12 cellular contexts compared by ENCODE assay signal in the genomic region with DNA sequence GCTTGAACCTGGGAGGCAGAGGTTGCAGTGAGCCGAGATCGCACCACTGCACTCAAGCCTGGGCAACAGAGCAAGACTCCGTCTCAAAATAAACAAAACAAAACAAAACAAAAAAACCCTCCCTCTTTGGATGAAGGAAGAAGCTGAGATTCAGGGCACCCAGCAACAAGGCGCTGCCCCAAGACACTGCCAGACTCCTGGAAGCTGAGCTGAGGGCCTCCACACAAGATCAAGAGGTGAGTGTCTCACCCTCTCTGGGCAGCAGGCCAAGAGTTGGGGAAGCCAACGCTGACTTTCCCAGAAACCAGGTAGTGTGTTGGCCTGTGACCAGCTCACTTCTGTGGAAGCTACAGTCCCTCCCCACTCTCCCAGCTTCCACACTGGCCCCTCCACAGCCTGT. TPM values are rescaled to one million over a fixed set of nuclear protein-coding genes. Genes with fewer than 3 reads are reported as not detected.
DNase-seq lines count a peak whose midpoint lies in the region; ATAC-seq, FAIRE-seq and TF ChIP-seq lines count a peak whose summit lies in the region.
"Had no signal": no experiment of that assay in that cellular context is flagged by ENCODE, and none has a peak within 500 bp of the region (broad histone marks: within the 10 kb centered on the region; RNA-seq: fewer than 3 reads in every experiment).

No MANE protein-coding gene starts in this region.

- no peak for TF ChIP-seq POLR2A in heart left ventricle (IDR thresholded peaks at IDR 0.05)

- H3K4me1 ChIP-seq in parathyroid adenoma (peaks cover 5% of the 10 kb centered on the region), heart left ventricle (peaks cover 0 to 45% (median 0%) of the 10 kb centered on the region in 12 donors)

- ATAC-seq in GM21619 (IDR thresholded peaks at IDR 0.05; ENCODE audit: unreplicated experiment) (no peak), heart left ventricle (no peak)

- TF ChIP-seq CTCF in parathyroid adenoma (IDR thresholded peaks at IDR 0.05) (no peak), heart left ventricle (IDR thresholded peaks at IDR 0.05) (no peak)

- H3K36me3 ChIP-seq in parathyroid adenoma (ENCODE audit: control insufficient read depth, insufficient read depth, low read length) (no peaks in the 10 kb centered on the region), heart left ventricle (no peaks in the 10 kb centered on the region)

- no peak overlapping the region for H3K9ac ChIP-seq in parathyroid adenoma

- H3K4me3 ChIP-seq in parathyroid adenoma (ENCODE audit: low read depth, low read length), result no peak overlapping the region
- H3K4me3 ChIP-seq in heart left ventricle, result no peak overlapping the region

- DNase-seq in NCI-H345 (lab: John Stamatoyannopoulos, UW) (peak; percentile 14), NCI-H345 treated with DMSO at 0.1 percent for 48 hours (lab: John Stamatoyannopoulos, UW; ENCODE audit: unreplicated experiment) (no peak), LoVo (ENCODE audit: low spot score) (peak; percentile 43), amniotic epithelial cell (ENCODE audit: low read depth) (peak; percentile 18), heart left ventricle (no peak), GM19239 (ENCODE audit: insufficient read length, low spot score) (no peak)
- DNase-seq: MM.1S, T-cell had no signal

- H2AFZ ChIP-seq in parathyroid adenoma, result peak overlapping the region; percentile 65

- peak overlapping the region; percentile 25 for H3K27ac ChIP-seq in parathyroid adenoma
- peak overlapping the region in 1 of 12 donors; percentile 18 for H3K27ac ChIP-seq in heart left ventricle

- intact Hi-C loops in heart left ventricle (cut with DNase I), result no loop called here

- no peak for FAIRE-seq in GM19239 (lab: Jason Lieb, UNC)
- FAIRE-seq: A204.1 had no signal

- 60 to 70% (median 67%) methylated on average over 5 of the region's 5 CpGs for WGBS in heart left ventricle, 4 donors

- H3K79me2 ChIP-seq in parathyroid adenoma, result no peaks in the 10 kb centered on the region

- H3K9me3 ChIP-seq in parathyroid adenoma (ENCODE audit: control insufficient read depth, low read length) (no peaks in the 10 kb centered on the region), heart left ventricle (no peaks in the 10 kb centered on the region)

- no peak overlapping the region for H3K4me2 ChIP-seq in parathyroid adenoma (ENCODE audit: low read length)

- no peaks in the 10 kb centered on the region for H3K27me3 ChIP-seq in parathyroid adenoma (ENCODE audit: control insufficient read depth, insufficient read depth, low read length)
- peaks cover 0 to 6% (median 0%) of the 10 kb centered on the region in 9 donors for H3K27me3 ChIP-seq in heart left ventricle

RNA-seq across cellular contexts. Expression of a gene that starts 3.7 kb away (rescaled TPM):
- total RNA-seq in heart left ventricle, result 100 to 1,000 TPM in 2 of 9 donors, 10 to 100 TPM in 7; 12.6 to 237 (median 19.4) TPM
- polyA plus RNA-seq in heart left ventricle, result 10 to 100 TPM; 17.1 to 42.7 TPM
- total RNA-seq: G401 had no signal

RNA-seq across cellular contexts. Expression of a gene that starts 9.5 kb away (rescaled TPM):
- total RNA-seq in heart left ventricle, result 10 to 100 TPM in 2 of 9 donors, 1 to 10 TPM in 6, not detected in 1; 2.3 to 31.7 (median 4.7) TPM
- polyA plus RNA-seq in heart left ventricle, result 10 to 100 TPM in 1 of 2 donors, 1 to 10 TPM in 1; 3.2 to 10.1 TPM
- total RNA-seq: G401 had no signal

RNA-seq across cellular contexts. Expression of a gene that starts 11.4 kb away (rescaled TPM):
- 10 to 100 TPM in 1 of 9 donors, 1 to 10 TPM in 7, under 1 TPM in 1; 0.79 to 12.3 (median 3.0) TPM for total RNA-seq in heart left ventricle
- 1 to 10 TPM; 2.8 to 3.1 TPM for polyA plus RNA-seq in heart left ventricle

RNA-seq across cellular contexts. Expression of a gene that starts 24.4 kb away (rescaled TPM):
- total RNA-seq in heart left ventricle, result 10 to 100 TPM in 3 of 9 donors, 1 to 10 TPM in 6; 4.5 to 18.6 (median 8.5) TPM
- polyA plus RNA-seq in heart left ventricle, result 10 to 100 TPM in 1 of 2 donors, 1 to 10 TPM in 1; 6.3 to 14.7 TPM

RNA-seq across cellular contexts. Expression of a gene that starts 43.4 kb away (rescaled TPM):
- 10 to 100 TPM in 8 of 9 donors, 1 to 10 TPM in 1; 8.9 to 44.3 (median 25.3) TPM for total RNA-seq in heart left ventricle
- polyA plus RNA-seq in heart left ventricle, result 10 to 100 TPM in 1 of 2 donors, 1 to 10 TPM in 1; 2.1 to 19.0 TPM

Comparison
In these comparisons a context has a peak if more than half of its experiments do, and no peak if none do; other contexts are left out.
1. DNase-seq: peak in NCI-H345 (single experiment), LoVo (single experiment) and amniotic epithelial cell (single experiment); none in NCI-H345 treated with DMSO at 0.1 percent for 48 hours (single experiment), heart left ventricle (0 of 5) and GM19239 (single experiment).